ENCODE assay signal across 8 cellular contexts in the genomic region with DNA sequence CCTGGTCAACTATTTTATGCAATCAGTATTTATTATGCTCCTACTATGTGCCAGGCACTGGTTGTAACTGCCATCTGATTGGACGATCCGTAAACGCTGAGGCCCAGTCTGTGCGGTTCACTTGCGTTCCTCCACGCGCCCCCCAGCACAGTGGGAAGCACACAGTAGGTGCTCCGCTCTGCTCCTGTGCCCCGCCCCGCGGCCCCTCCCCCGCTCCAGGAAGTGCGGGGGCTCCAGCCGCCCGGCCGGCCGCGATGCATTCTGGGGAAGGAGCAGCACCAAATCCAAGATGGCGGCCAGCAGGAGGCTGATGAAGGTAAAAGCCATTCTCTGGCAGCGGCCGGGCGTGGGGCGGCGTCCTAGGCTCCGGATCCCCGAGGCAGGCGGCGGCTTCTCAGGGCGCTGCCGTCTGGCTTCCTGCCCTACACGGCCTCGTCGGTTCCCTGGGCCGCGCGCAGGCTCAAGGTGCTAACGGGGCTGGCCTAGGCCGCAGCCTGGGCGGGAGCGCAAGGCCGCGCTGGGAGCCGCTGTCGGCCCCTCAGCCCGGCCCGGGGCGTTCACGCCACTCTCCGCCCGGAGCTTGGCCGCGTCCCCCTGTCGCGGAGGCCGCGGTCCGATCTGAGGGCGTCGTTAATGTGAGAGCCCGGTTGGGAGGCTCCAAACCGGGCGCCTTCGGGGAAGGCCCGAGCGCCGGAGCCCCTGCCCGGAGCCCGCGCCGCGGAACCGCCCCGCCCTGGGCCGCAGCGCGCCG. TPM values are rescaled to one million over a fixed set of nuclear protein-coding genes. Genes with fewer than 3 reads are reported as not detected.
DNase-seq lines count a peak whose midpoint lies in the region; ATAC-seq and TF ChIP-seq lines count a peak whose summit lies in the region.

A gene (plus strand): TSS at position 259 of the 751 bp plus-strand sequence. CDS start 31 bp downstream, at position 290.

- peak within 1 kb of the TSS; percentile 99 for H3K4me2 ChIP-seq in osteoblast (ENCODE audit: insufficient read depth, low read length)

- peak within 1 kb of the TSS; percentile 94 for H3K27ac ChIP-seq in osteoblast (ENCODE audit: low read depth, low read length)
- peak within 1 kb of the TSS; percentile 97 for H3K27ac ChIP-seq in suprapubic skin

- no peaks in the 10 kb centered on the region for H3K9me3 Mint-ChIP-seq in activated naive CD8-positive, alpha-beta T cell treated with anti-CD3 and anti-CD28 coated beads for 36 hours
- H3K9me3 Mint-ChIP-seq in glutamatergic neuron (ENCODE audit: unreplicated experiment), result peaks cover 7% of the 10 kb centered on the region

- H3K4me1 ChIP-seq in BE2C (no peaks in the 10 kb centered on the region), osteoblast (ENCODE audit: insufficient read depth, low read length) (peaks cover 19% of the 10 kb centered on the region), suprapubic skin (peaks cover 43% of the 10 kb centered on the region)

- H3K27me3 Mint-ChIP-seq in activated naive CD8-positive, alpha-beta T cell treated with anti-CD3 and anti-CD28 coated beads for 36 hours, result no peaks in the 10 kb centered on the region
- peaks cover 4% of the 10 kb centered on the region for H3K27me3 Mint-ChIP-seq in glutamatergic neuron (ENCODE audit: unreplicated experiment)

- H3K36me3 ChIP-seq in BE2C (peaks cover 10% of the 10 kb centered on the region; the same call in 1 of the 2 replicates), osteoblast (ENCODE audit: insufficient read depth, low read length) (peaks cover 5% of the 10 kb centered on the region), suprapubic skin (no peaks in the 10 kb centered on the region)

- H3K9me3 ChIP-seq in BE2C (no peaks in the 10 kb centered on the region), osteoblast (ENCODE audit: low read depth, low read length) (no peaks in the 10 kb centered on the region), suprapubic skin (no peaks in the 10 kb centered on the region)

- peaks cover 32% of the 10 kb centered on the region for H3K36me3 Mint-ChIP-seq in activated naive CD8-positive, alpha-beta T cell treated with anti-CD3 and anti-CD28 coated beads for 36 hours
- no peaks in the 10 kb centered on the region for H3K36me3 Mint-ChIP-seq in glutamatergic neuron (ENCODE audit: unreplicated experiment)

- peak within 1 kb of the TSS; percentile 93 for H3K27ac Mint-ChIP-seq in activated naive CD8-positive, alpha-beta T cell treated with anti-CD3 and anti-CD28 coated beads for 36 hours
- H3K27ac Mint-ChIP-seq in glutamatergic neuron (ENCODE audit: unreplicated experiment), result peak within 1 kb of the TSS; percentile 96

- H3K4me3 ChIP-seq in BE2C (ENCODE audit: low read depth, low read length) (peak within 1 kb of the TSS; percentile 98), osteoblast (ENCODE audit: insufficient read depth, low read length) (peak within 1 kb of the TSS; percentile 94), suprapubic skin (peak within 1 kb of the TSS; percentile 88)

- H3K79me2 ChIP-seq in osteoblast (ENCODE audit: insufficient read depth, low read length), result peaks cover 54% of the 10 kb centered on the region

- H3K27me3 ChIP-seq in BE2C (no peaks in the 10 kb centered on the region), osteoblast (ENCODE audit: insufficient read depth, low read length) (no peaks in the 10 kb centered on the region), suprapubic skin (no peaks in the 10 kb centered on the region)

- H3K4me1 Mint-ChIP-seq in activated naive CD8-positive, alpha-beta T cell treated with anti-CD3 and anti-CD28 coated beads for 36 hours, result peaks cover 40% of the 10 kb centered on the region
- peaks cover 22% of the 10 kb centered on the region for H3K4me1 Mint-ChIP-seq in glutamatergic neuron (ENCODE audit: low read depth, unreplicated experiment)

- peak; percentile 51 for ATAC-seq in GM19438 (IDR thresholded peaks at IDR 0.05; ENCODE audit: low read depth, unreplicated experiment)

- peaks cover 43% of the 10 kb centered on the region for H4K20me1 ChIP-seq in osteoblast (ENCODE audit: insufficient read depth, low read length)

- DNase-seq in BE2C (peak; percentile 89), M059J (ENCODE audit: low read depth) (peak; percentile 69), SW 1271 (lab: John Stamatoyannopoulos, UW) (peak; percentile 3 to 64), glutamatergic neuron (peak; percentile 88), osteoblast (ENCODE audit: insufficient read length, low spot score, missing footprints) (peak; percentile 99), suprapubic skin (ENCODE audit: low spot score in 2 of 2) (peak; percentile 88 to 89)
- DNase-seq in activated naive CD8-positive, alpha-beta T cell treated with anti-CD3 and anti-CD28 coated beads for 36 hours, result peak; percentile 89

- peak within 1 kb of the TSS; percentile 68 for H2AFZ ChIP-seq in osteoblast (ENCODE audit: low read length)

- no peak for TF ChIP-seq CTCF in BE2C (IDR thresholded peaks at IDR 0.05; ENCODE audit: low read depth, low read length)
- TF ChIP-seq CTCF in glutamatergic neuron (IDR thresholded peaks at IDR 0.05; ENCODE audit: partially characterized antibody, unreplicated experiment), result no peak
- TF ChIP-seq CTCF in osteoblast (IDR thresholded peaks at IDR 0.05; ENCODE audit: extremely low read depth, low read depth, low read length), result no peak
- TF ChIP-seq CTCF in suprapubic skin (IDR thresholded peaks at IDR 0.05), result no peak

- no peak for TF ChIP-seq EP300 in suprapubic skin (IDR thresholded peaks at IDR 0.05)

- WGBS in suprapubic skin, result 2% methylated on average over 16 of the region's 77 CpGs

- H3K4me3 Mint-ChIP-seq in activated naive CD8-positive, alpha-beta T cell treated with anti-CD3 and anti-CD28 coated beads for 36 hours, result peak within 1 kb of the TSS; percentile 96
- H3K4me3 Mint-ChIP-seq in glutamatergic neuron (ENCODE audit: unreplicated experiment), result peak within 1 kb of the TSS; percentile 97

- peak in 1 of 2 donors; percentile 37 for TF ChIP-seq POLR2A in suprapubic skin (IDR thresholded peaks at IDR 0.05)

RNA-seq across cellular contexts. Expression of the gene that starts here (rescaled TPM):
- 143 TPM for polyA plus RNA-seq in BE2C (2012; ENCODE audit: insufficient read depth, insufficient read length, low read depth)
- 86.0 and 94.3 TPM in 2 replicates for total RNA-seq in M059J (2014; rRNA removed; shearing (Covaris generic))
- 10 to 100 TPM; 70.0 to 72.9 TPM for total RNA-seq in activated naive CD8-positive, alpha-beta T cell treated with anti-CD3 and anti-CD28 coated beads for 36 hours
- total RNA-seq in glutamatergic neuron (ENCODE audit: unreplicated experiment) (55.9 TPM), osteoblast (40.2 and 40.4 TPM in 2 replicates), suprapubic skin (10 to 100 TPM; 28.6 to 52.2 (median 48.1) TPM)

Comparison
In these comparisons a context has a peak if more than half of its experiments do, and no peak if none do; other contexts are left out.
1. Peak in every context shown above with its lines: DNase-seq, ATAC-seq, H3K4me3 ChIP-seq and H3K27ac ChIP-seq.
2. DNase-seq: peak in every context shown above with its lines; median percentile 99 in osteoblast; 89 in BE2C; 89 in activated naive CD8-positive, alpha-beta T cell treated with anti-CD3 and anti-CD28 coated beads for 36 hours; 88 in suprapubic skin; 88 in glutamatergic neuron; 69 in M059J; 34 in SW 1271.